Comparison of ENCODE assay signal across 8 cellular contexts in the genomic region with DNA sequence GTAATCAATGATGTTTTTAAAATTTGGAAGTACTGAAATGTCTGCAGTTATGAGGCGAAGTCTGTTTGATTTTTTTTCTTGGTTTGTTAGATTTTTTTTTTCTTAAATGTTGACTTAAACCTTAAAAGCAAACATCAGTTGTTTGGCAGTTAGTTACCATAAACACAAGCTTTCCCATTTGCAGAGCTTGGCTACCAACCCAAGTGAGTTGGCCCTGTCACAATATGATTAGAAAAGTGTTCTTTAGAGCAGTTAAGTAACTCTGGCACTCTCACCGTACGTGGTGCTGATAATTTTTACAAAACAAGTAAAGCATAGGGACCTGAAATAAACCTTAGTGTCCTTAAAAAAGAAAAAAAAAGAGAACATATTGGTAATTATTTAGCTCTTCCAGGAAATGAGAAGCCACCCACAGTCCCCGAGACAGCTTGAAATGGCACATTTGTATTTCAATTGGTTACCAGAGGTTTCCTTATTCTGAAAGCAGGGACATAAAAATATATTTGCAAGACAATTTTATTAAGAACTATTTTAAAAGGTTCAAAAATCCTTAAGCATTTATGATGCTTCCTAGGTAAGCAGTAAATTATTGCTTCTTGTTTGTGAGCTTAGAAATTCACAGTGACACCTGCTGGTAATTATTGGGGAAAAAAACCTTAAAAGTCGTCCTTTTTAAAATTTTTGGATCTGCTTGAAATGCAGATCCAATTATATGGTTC. TPM values are rescaled to one million over a fixed set of nuclear protein-coding genes. Genes with fewer than 3 reads are reported as not detected.
DNase-seq lines count a peak whose midpoint lies in the region; ATAC-seq and TF ChIP-seq lines count a peak whose summit lies in the region.

No MANE protein-coding gene starts in this region.

- H3K27ac ChIP-seq in HUES48 (ENCODE audit: low read depth, low read length) = peak overlapping the region; percentile 67
- H3K27ac ChIP-seq in ascending aorta = peak overlapping the region; percentile 95 to 96

- no peak overlapping the region for H3K9ac ChIP-seq in HUES48 (ENCODE audit: low read depth, low read length)

- intact Hi-C loops in ascending aorta (cut with DNase I) = no loop called here

- H3K36me3 Mint-ChIP-seq in activated naive CD4-positive, alpha-beta T cell treated with anti-CD3 and anti-CD28 coated beads, Interleukin-2, amount 50 U/mL, for 72 hours = peaks cover 0 to 6% of the 10 kb centered on the region in 2 donors

- H3K27me3 ChIP-seq in HUES48 (ENCODE audit: control insufficient read depth, insufficient read depth, low read length) = peaks cover 17% of the 10 kb centered on the region
- H3K27me3 ChIP-seq in ascending aorta = no peaks in the 10 kb centered on the region

- H3K36me3 ChIP-seq in HUES48 (ENCODE audit: control insufficient read depth, insufficient read depth, low read length) (peaks cover 38% of the 10 kb centered on the region), ascending aorta (no peaks in the 10 kb centered on the region)

- no peaks in the 10 kb centered on the region for H3K9me3 Mint-ChIP-seq in activated naive CD4-positive, alpha-beta T cell treated with anti-CD3 and anti-CD28 coated beads, Interleukin-2, amount 50 U/mL, for 72 hours

- DNase-seq in AG10803 (ENCODE audit: low read depth) (peak; percentile 25), ascending aorta (ENCODE audit: low spot score in 2 of 2) (no peak), left lobe of liver (ENCODE audit: low spot score) (peak; percentile 78), MV-4-11 (lab: John Stamatoyannopoulos, UW) (no peak), activated T-cell treated with anti-CD3 and anti-CD28 coated beads for 4 hours (no peak)
- no peak for DNase-seq in activated naive CD4-positive, alpha-beta T cell treated with anti-CD3 and anti-CD28 coated beads, Interleukin-2, amount 50 U/mL, for 72 hours (ENCODE audit: low spot score in 2 of 2)

- peaks cover 50% of the 10 kb centered on the region for H3K4me1 ChIP-seq in HUES48 (ENCODE audit: control insufficient read depth, insufficient read depth, low read length)
- H3K4me1 ChIP-seq in ascending aorta = peaks cover 5 to 37% of the 10 kb centered on the region in 2 donors

- TF ChIP-seq CTCF in AG10803 (conservative IDR thresholded peaks at IDR 0.05; ENCODE audit: low read length) (peak; percentile 53), ascending aorta (IDR thresholded peaks at IDR 0.05) (peak; percentile 18 to 57 (median 24))

- H3K4me3 ChIP-seq in AG10803 (ENCODE audit: low read length) (no peak overlapping the region), HUES48 (ENCODE audit: low read depth, low read length) (peak overlapping the region; percentile 14; the same call in 1 of the 2 replicates), ascending aorta (peak overlapping the region; percentile 35 to 79)

- ATAC-seq in left lobe of liver (peak; percentile 10), GM18867 (IDR thresholded peaks at IDR 0.05; ENCODE audit: unreplicated experiment) (no peak)
- ATAC-seq in activated naive CD4-positive, alpha-beta T cell treated with anti-CD3 and anti-CD28 coated beads, Interleukin-2, amount 50 U/mL, for 72 hours = no peak

- no peak overlapping the region for H3K27ac Mint-ChIP-seq in activated naive CD4-positive, alpha-beta T cell treated with anti-CD3 and anti-CD28 coated beads, Interleukin-2, amount 50 U/mL, for 72 hours

- H3K9me3 ChIP-seq in HUES48 (ENCODE audit: control insufficient read depth, insufficient read depth, low read length) (no peaks in the 10 kb centered on the region), ascending aorta (no peaks in the 10 kb centered on the region)

RNA-seq across cellular contexts. Expression of gene HEY2, which starts 3.9 kb away (rescaled TPM):
- total RNA-seq in ascending aorta (0.32 TPM), left lobe of liver (2.3 TPM)
- not detected for total RNA-seq in activated naive CD4-positive, alpha-beta T cell treated with anti-CD3 and anti-CD28 coated beads, Interleukin-2, amount 50 U/mL, for 72 hours

RNA-seq across cellular contexts. Expression of gene NCOA7, which starts 37.4 kb away (rescaled TPM):
- total RNA-seq in ascending aorta (37.4 TPM), left lobe of liver (12.4 TPM)
- 10 to 100 TPM; 50.8 to 58.8 TPM for total RNA-seq in activated naive CD4-positive, alpha-beta T cell treated with anti-CD3 and anti-CD28 coated beads, Interleukin-2, amount 50 U/mL, for 72 hours

Comparison
In these comparisons a context has a peak if more than half of its experiments do, and no peak if none do; other contexts are left out.
1. DNase-seq: peak in AG10803 (single experiment) and left lobe of liver (single experiment); none in ascending aorta (0 of 2), activated naive CD4-positive, alpha-beta T cell treated with anti-CD3 and anti-CD28 coated beads, Interleukin-2, amount 50 U/mL, for 72 hours (0 of 2), MV-4-11 (single experiment) and activated T-cell treated with anti-CD3 and anti-CD28 coated beads for 4 hours (single experiment).